ENCODE assay signal across 1 cellular context in the genomic region with DNA sequence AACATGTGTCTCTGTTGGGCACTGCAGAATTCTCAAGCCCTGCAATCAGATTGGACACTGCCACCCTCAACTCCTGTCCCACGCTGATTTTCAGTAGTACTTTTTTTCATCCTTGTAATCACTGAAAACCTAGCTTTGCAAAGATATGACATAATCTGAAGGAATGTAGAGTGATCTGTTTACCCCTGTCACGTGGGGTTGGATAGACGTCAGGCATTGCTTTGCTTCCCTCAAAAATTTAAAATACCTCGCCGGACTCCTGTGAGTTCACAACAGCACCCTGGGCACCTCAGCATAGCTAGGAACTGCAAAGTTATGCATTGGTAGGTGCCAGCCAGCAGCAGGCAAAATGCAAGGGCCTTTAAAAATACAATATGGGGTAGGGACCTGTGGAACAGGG.
TF ChIP-seq lines count a peak whose summit lies in the region.

No MANE protein-coding gene starts in this region.

TF ChIP-seq in SK-N-SH, 30 proteins besides CTCF, POLR2A, EP300 and RAD21 (continued from another document):
- TF ChIP-seq, protein P1, sequence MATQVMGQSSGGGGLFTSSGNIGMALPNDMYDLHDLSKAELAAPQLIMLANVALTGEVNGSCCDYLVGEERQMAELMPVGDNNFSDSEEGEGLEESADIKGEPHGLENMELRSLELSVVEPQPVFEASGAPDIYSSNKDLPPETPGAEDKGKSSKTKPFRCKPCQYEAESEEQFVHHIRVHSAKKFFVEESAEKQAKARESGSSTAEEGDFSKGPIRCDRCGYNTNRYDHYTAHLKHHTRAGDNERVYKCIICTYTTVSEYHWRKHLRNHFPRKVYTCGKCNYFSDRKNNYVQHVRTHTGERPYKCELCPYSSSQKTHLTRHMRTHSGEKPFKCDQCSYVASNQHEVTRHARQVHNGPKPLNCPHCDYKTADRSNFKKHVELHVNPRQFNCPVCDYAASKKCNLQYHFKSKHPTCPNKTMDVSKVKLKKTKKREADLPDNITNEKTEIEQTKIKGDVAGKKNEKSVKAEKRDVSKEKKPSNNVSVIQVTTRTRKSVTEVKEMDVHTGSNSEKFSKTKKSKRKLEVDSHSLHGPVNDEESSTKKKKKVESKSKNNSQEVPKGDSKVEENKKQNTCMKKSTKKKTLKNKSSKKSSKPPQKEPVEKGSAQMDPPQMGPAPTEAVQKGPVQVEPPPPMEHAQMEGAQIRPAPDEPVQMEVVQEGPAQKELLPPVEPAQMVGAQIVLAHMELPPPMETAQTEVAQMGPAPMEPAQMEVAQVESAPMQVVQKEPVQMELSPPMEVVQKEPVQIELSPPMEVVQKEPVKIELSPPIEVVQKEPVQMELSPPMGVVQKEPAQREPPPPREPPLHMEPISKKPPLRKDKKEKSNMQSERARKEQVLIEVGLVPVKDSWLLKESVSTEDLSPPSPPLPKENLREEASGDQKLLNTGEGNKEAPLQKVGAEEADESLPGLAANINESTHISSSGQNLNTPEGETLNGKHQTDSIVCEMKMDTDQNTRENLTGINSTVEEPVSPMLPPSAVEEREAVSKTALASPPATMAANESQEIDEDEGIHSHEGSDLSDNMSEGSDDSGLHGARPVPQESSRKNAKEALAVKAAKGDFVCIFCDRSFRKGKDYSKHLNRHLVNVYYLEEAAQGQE (IDR thresholded peaks at IDR 0.05; ENCODE audit: low read depth, low read length) = no peak
- TF ChIP-seq EZH2phosphoT487 (IDR thresholded peaks at IDR 0.05; ENCODE audit: borderline replicate concordance, low read depth) = no peak
- TF ChIP-seq GABPA (IDR thresholded peaks at IDR 0.05; ENCODE audit: low read depth) = no peak
